In the genomic region with DNA sequence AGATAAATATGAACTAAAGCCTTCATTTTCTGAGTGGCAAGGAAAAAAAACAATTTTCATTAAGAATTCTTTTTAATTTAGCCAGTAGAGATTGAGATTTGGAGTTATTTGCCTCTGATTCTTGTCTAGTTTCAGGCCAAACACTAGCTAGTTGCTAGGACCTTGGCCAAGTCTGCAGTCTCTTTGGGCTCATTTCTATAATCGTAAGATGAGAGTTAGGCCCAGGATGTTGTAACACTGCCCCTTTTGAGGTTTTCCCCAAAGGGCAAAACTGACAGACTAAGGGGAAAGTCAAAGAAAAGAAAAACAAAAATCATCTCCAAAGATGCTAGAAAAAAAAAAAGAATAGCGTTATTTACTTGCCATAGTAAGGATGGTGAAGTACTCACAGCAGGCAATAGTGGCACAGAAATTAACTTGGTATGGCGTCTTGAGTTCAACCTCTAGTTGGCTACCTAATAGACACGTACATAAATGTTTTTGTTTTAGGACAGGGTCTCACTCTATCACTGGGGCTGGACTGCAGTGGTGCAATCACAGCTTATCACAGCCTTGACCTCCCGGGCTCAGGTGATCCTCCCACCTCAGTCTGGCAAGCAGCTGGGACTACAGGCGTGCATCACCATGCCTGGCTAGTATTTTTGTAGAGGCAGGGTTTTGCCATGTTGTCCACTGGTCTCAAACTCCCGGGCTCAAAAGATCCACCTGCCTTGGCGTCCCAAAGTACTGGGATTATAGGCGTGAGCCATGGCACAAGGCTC, we compare ENCODE assay signal across 31 cellular contexts. TPM values are rescaled to one million over a fixed set of nuclear protein-coding genes. Genes with fewer than 3 reads are reported as not detected.
DNase-seq lines count a peak whose midpoint lies in the region; ATAC-seq and TF ChIP-seq lines count a peak whose summit lies in the region.
"Had no signal": no experiment of that assay in that cellular context is flagged by ENCODE, and none has a peak within 500 bp of the region (broad histone marks: within the 10 kb centered on the region; RNA-seq: fewer than 3 reads in every experiment).

No MANE protein-coding gene starts in this region.

- no peak overlapping the region for H3K4me3 Mint-ChIP-seq in endodermal cell
- H3K4me3 Mint-ChIP-seq: activated CD8-positive, alpha-beta T cell treated with anti-CD3 and anti-CD28 coated beads, Interleukin-2, amount 10 ng/mL, durations not matched to agents 7 days and 5 days; CD8-positive, alpha-beta memory T cell had no signal

- H3K4me1 Mint-ChIP-seq in endodermal cell: peaks cover 11% of the 10 kb centered on the region

- H3K9ac ChIP-seq in endodermal cell (ENCODE audit: extremely low read depth, low read length, poor library complexity, severe bottlenecking): no peak overlapping the region

- H3K4me3 ChIP-seq in Panc1 (ENCODE audit: low read depth in 2 of 2, low read length in 2 of 2) (no peak overlapping the region), endodermal cell (ENCODE audit: low read length) (no peak overlapping the region)
- H3K4me3 ChIP-seq: breast epithelium, colonic mucosa, heart right ventricle, sigmoid colon, tibial nerve had no signal

- peaks cover 15% of the 10 kb centered on the region for H3K36me3 ChIP-seq in Panc1 (ENCODE audit: control insufficient read depth, insufficient read depth, low read length)
- H3K36me3 ChIP-seq in endodermal cell (ENCODE audit: control insufficient read depth, insufficient read depth, low read length): peaks cover 25% of the 10 kb centered on the region
- H3K36me3 ChIP-seq: breast epithelium, colonic mucosa had no signal

- H3K36me3 Mint-ChIP-seq in endodermal cell (ENCODE audit: low read depth): peaks cover 10% of the 10 kb centered on the region

- TSS peak; percentile 14 for BruUV-seq in Panc1 (replicated peaks; lab: Mats Ljungman, UMichigan)

- DNase-seq in Panc1 (ENCODE audit: low read depth, low spot score): no peak
- DNase-seq in endodermal cell: no peak
- DNase-seq in iris pigment epithelial cell (ENCODE audit: low read depth): peak; percentile 22
- DNase-seq in sciatic nerve (ENCODE audit: low spot score): no peak
- no peak for DNase-seq in activated CD8-positive, alpha-beta memory T cell treated with anti-CD3 and anti-CD28 coated beads, Interleukin-2, amount 50 U/mL, for 48 hours
- DNase-seq in activated CD4-positive, alpha-beta T cell treated with anti-CD3 and anti-CD28 coated beads for 48 hours: no peak
- DNase-seq: activated CD4-positive, alpha-beta T cell treated with anti-CD3 and anti-CD28 coated beads for 1 hour; activated CD8-positive, alpha-beta T cell treated with anti-CD3 and anti-CD28 coated beads, Interleukin-2, amount 10 ng/mL, durations not matched to agents 7 days and 5 days; CD8-positive, alpha-beta memory T cell; colonic mucosa; DMS 273 treated with DMSO at 0.1 percent for 48 hours; effector CD8-positive, alpha-beta T cell; EL; foreskin keratinocyte; heart right ventricle; KG1; mammary epithelial cell; NCI-H1105; NCI-H1930; NCI-H2171 treated with DMSO at 0.1 percent for 48 hours; NCI-H510A; OCI-M1; posterior cingulate gyrus; sigmoid colon; stimulated activated CD4-positive, alpha-beta T cell treated with anti-CD3 and anti-CD28 coated beads, Interleukin-4, amount 100 ng/mL, for 24 hours had no signal

- CTCF ChIA-PET in Panc1 (lab: Charles Lee): no interaction called here

- in situ Hi-C loops in Panc1 (cut with HindIII; ENCODE audit: low pct_unique_long_range_greater_than_20kb, low sequenced_read_pairs): no loop called here

- intact Hi-C loops in Panc1 (cut with micrococcal nuclease; ENCODE audit: unreplicated experiment) (no loop called here), sciatic nerve (cut with DNase I) (no loop called here)

- WGBS in endodermal cell (ENCODE audit: insufficient coverage in 1 of 2, insufficient read length in 1 of 2), 2 experiments: 90 to 99% methylated on average over 7 to 9 of the region's 9 CpGs

- H3K9me3 ChIP-seq in Panc1 (ENCODE audit: control insufficient read depth, insufficient read depth, low read depth, low read length) (no peaks in the 10 kb centered on the region), endodermal cell (ENCODE audit: control insufficient read depth, low read length) (no peaks in the 10 kb centered on the region)
- H3K9me3 ChIP-seq: breast epithelium, colonic mucosa, heart right ventricle, sigmoid colon, tibial nerve had no signal

- peak overlapping the region; percentile 30; the same call in 1 of the 2 replicates for H3K27ac ChIP-seq in Panc1 (ENCODE audit: low read length)
- H3K27ac ChIP-seq in endodermal cell (ENCODE audit: low read depth, low read length): no peak overlapping the region
- H3K27ac ChIP-seq: breast epithelium, colonic mucosa, epithelial cell of prostate, foreskin keratinocyte, HL-60, sigmoid colon had no signal

- H3K4me1 ChIP-seq in Panc1 (ENCODE audit: control insufficient read depth, insufficient read depth, low read length): peaks cover 4% of the 10 kb centered on the region; the same call in 1 of the 2 replicates
- peaks cover 4% of the 10 kb centered on the region for H3K4me1 ChIP-seq in endodermal cell (ENCODE audit: control insufficient read depth, insufficient read depth, low read length)
- H3K4me1 ChIP-seq: breast epithelium, colonic mucosa, foreskin keratinocyte had no signal

- peak overlapping the region; percentile 76 for H3K27ac Mint-ChIP-seq in endodermal cell
- H3K27ac Mint-ChIP-seq: activated CD8-positive, alpha-beta T cell treated with anti-CD3 and anti-CD28 coated beads, Interleukin-2, amount 10 ng/mL, durations not matched to agents 7 days and 5 days; activated naive CD4-positive, alpha-beta T cell treated with anti-CD3 and anti-CD28 coated beads, Interleukin-2, amount 50 U/mL, for 72 hours had no signal

- H3K27me3 Mint-ChIP-seq in endodermal cell (ENCODE audit: insufficient read depth): no peaks in the 10 kb centered on the region
- H3K27me3 Mint-ChIP-seq: CD8-positive, alpha-beta memory T cell had no signal

- no peaks in the 10 kb centered on the region for H3K9me3 Mint-ChIP-seq in endodermal cell
- H3K9me3 Mint-ChIP-seq: activated naive CD4-positive, alpha-beta T cell treated with anti-CD3 and anti-CD28 coated beads, Interleukin-2, amount 50 U/mL, for 72 hours; CD8-positive, alpha-beta memory T cell had no signal

- POLR2A ChIA-PET in Panc1 (lab: Charles Lee): interaction anchor here (0.6 to 1.0 kb wide), 3 partner anchors 8 to 462 kb away, joined by 3 to 4 read pairs (median 4); no protein-coding TSS in a partner anchor

- H3K27me3 ChIP-seq in Panc1 (ENCODE audit: control insufficient read depth, insufficient read depth, low read length) (no peaks in the 10 kb centered on the region), endodermal cell (ENCODE audit: control insufficient read depth, insufficient read depth, low read length, poor library complexity, severe bottlenecking) (no peaks in the 10 kb centered on the region)
- H3K27me3 ChIP-seq: breast epithelium, colonic mucosa, foreskin keratinocyte, heart right ventricle, sigmoid colon, tibial nerve had no signal

- peak; percentile 32 for ATAC-seq in Panc1
- peak; percentile 85 for ATAC-seq in sciatic nerve
- no peak for ATAC-seq in GM18519 (IDR thresholded peaks at IDR 0.05; ENCODE audit: low FRiP score, unreplicated experiment)
- ATAC-seq: activated CD8-positive, alpha-beta T cell treated with anti-CD3 and anti-CD28 coated beads, Interleukin-2, amount 10 ng/mL, durations not matched to agents 7 days and 5 days; activated naive CD4-positive, alpha-beta T cell treated with anti-CD3 and anti-CD28 coated beads, Interleukin-2, amount 50 U/mL, for 72 hours; foreskin keratinocyte had no signal

- no peak for TF ChIP-seq CTCF in Panc1 (IDR thresholded peaks at IDR 0.05)
- TF ChIP-seq CTCF in endodermal cell (conservative IDR thresholded peaks at IDR 0.05): no peak

RNA-seq across cellular contexts. Expression of a gene that starts 23.0 kb away (rescaled TPM):
- total RNA-seq in Panc1 (2021; ENCODE audit: unreplicated experiment) (50.0 TPM), endodermal cell (10 to 100 TPM; 49.1 to 50.4 TPM), sciatic nerve (49.1 TPM)
- polyA plus RNA-seq in Panc1 (2012; ENCODE audit: insufficient read length): 33.9 TPM
- polyA plus RNA-seq in endodermal cell (2013, experiment 1 of 2): 44.3 TPM
- polyA plus RNA-seq in endodermal cell (2013, experiment 2 of 2): 38.5 TPM

RNA-seq across cellular contexts. Expression of a gene that starts 52.1 kb away (rescaled TPM):
- total RNA-seq in Panc1 (2021; ENCODE audit: unreplicated experiment) (683 TPM), endodermal cell (100 to 1,000 TPM; 357 to 374 TPM), sciatic nerve (209 TPM)
- 719 TPM for polyA plus RNA-seq in Panc1 (2012; ENCODE audit: insufficient read length)
- polyA plus RNA-seq in endodermal cell (2013, experiment 1 of 2): 600 TPM
- 600 TPM for polyA plus RNA-seq in endodermal cell (2013, experiment 2 of 2)
